ENCODE assay signal across 8 cellular contexts in genomic region chr10:97334370-97335175, GRCh38. TPM values are rescaled to one million over a fixed set of nuclear protein-coding genes. Genes with fewer than 3 reads are reported as not detected.
DNase-seq lines count a peak whose midpoint lies in the region; ATAC-seq and TF ChIP-seq lines count a peak whose summit lies in the region.

FRAT2 (minus strand) TSS chr10:97334729; CDS start chr10:97334572, 157 bp downstream.

- intact Hi-C loops in activated CD4-positive, alpha-beta T cell treated with anti-CD3 and anti-CD28 coated beads, Interleukin-2, amount 10 ng/mL, durations not matched to agents 24 days and 14 days (cut with micrococcal nuclease), result loop anchor here (1.0 kb wide), 3 partner anchors 42 to 306 kb away; partner anchors contain the start of genes ARHGAP19, PI4K2A and RRP12
- intact Hi-C loops in colonic mucosa (cut with DNase I), result loop anchor here (5.0 kb wide), 2 partner anchors 42 to 57 kb away; partner anchors contain the start of gene ARHGAP19

- no peaks in the 10 kb centered on the region for H3K9me3 ChIP-seq in colonic mucosa

- peak; percentile 88 for ATAC-seq in GM19023 (IDR thresholded peaks at IDR 0.05; ENCODE audit: unreplicated experiment)
- peak; percentile 81 for ATAC-seq in HG03175 (IDR thresholded peaks at IDR 0.05; ENCODE audit: unreplicated experiment)

- peak within 1 kb of the TSS; percentile 93 to 99 for H3K9ac ChIP-seq in colonic mucosa (ENCODE audit: low read depth in 2 of 2, low read length in 2 of 2)

- peaks cover 12% of the 10 kb centered on the region for H3K4me1 ChIP-seq in colonic mucosa

- H3K36me3 Mint-ChIP-seq in activated CD4-positive, alpha-beta T cell treated with anti-CD3 and anti-CD28 coated beads, Interleukin-2, amount 10 ng/mL, durations not matched to agents 24 days and 14 days (ENCODE audit: low read depth), result peaks cover 21% of the 10 kb centered on the region

- H3K27me3 ChIP-seq in colonic mucosa, result no peaks in the 10 kb centered on the region

- peak within 1 kb of the TSS; percentile 89 for H3K27ac Mint-ChIP-seq in activated CD4-positive, alpha-beta T cell treated with anti-CD3 and anti-CD28 coated beads, Interleukin-2, amount 10 ng/mL, durations not matched to agents 24 days and 14 days

- no peaks in the 10 kb centered on the region for H3K9me3 Mint-ChIP-seq in activated CD4-positive, alpha-beta T cell treated with anti-CD3 and anti-CD28 coated beads, Interleukin-2, amount 10 ng/mL, durations not matched to agents 24 days and 14 days

- peak within 1 kb of the TSS; percentile 83 for H3K4me3 Mint-ChIP-seq in activated CD4-positive, alpha-beta T cell treated with anti-CD3 and anti-CD28 coated beads, Interleukin-2, amount 10 ng/mL, durations not matched to agents 24 days and 14 days

- no peaks in the 10 kb centered on the region for H3K36me3 ChIP-seq in colonic mucosa

- DNase-seq in AG20443 (ENCODE audit: low spot score), result peak; percentile 99
- peak; percentile 82 for DNase-seq in NCI-H460 (ENCODE audit: extremely low read depth, low read depth)
- peak; percentile 96 for DNase-seq in activated CD4-positive, alpha-beta T cell treated with anti-CD3 and anti-CD28 coated beads, Interleukin-2, amount 10 ng/mL, durations not matched to agents 24 days and 14 days
- DNase-seq in colonic mucosa, result peak; percentile 93
- peak; percentile 96 for DNase-seq in left kidney (ENCODE audit: low read depth, low spot score)
- peak; percentile 77 to 83 for DNase-seq in stimulated activated CD4-positive, alpha-beta T cell treated with anti-CD3 and anti-CD28 coated beads, Interleukin-1b, Interleukin-23, amount 100 ng/mL, for 4 hours (ENCODE audit: low read depth in 2 of 2)

- peaks cover 28% of the 10 kb centered on the region for H3K27me3 Mint-ChIP-seq in activated CD4-positive, alpha-beta T cell treated with anti-CD3 and anti-CD28 coated beads, Interleukin-2, amount 10 ng/mL, durations not matched to agents 24 days and 14 days

- H3K27ac ChIP-seq in colonic mucosa, result peak within 1 kb of the TSS; percentile 86

- H3K4me3 ChIP-seq in colonic mucosa, result peak within 1 kb of the TSS; percentile 73

- peaks cover 31% of the 10 kb centered on the region for H3K4me1 Mint-ChIP-seq in activated CD4-positive, alpha-beta T cell treated with anti-CD3 and anti-CD28 coated beads, Interleukin-2, amount 10 ng/mL, durations not matched to agents 24 days and 14 days

- TF ChIP-seq CTCF in colonic mucosa (IDR thresholded peaks at IDR 0.05), result no peak

RNA-seq across cellular contexts. Expression of gene FRAT2, which starts in this region (rescaled TPM):
- total RNA-seq in NCI-H460 (2014; rRNA removed; shearing (Covaris generic)), result 10.0 and 12.4 TPM in 2 replicates
- polyA plus RNA-seq in NCI-H460 (2014; cell fraction: nucleus; rRNA removed), result 8.2 and 15.5 TPM in 2 replicates
- total RNA-seq in activated CD4-positive, alpha-beta T cell treated with anti-CD3 and anti-CD28 coated beads, Interleukin-2, amount 10 ng/mL, durations not matched to agents 24 days and 14 days, result 8.7 and 9.8 TPM in 2 replicates
- 10 to 100 TPM; 34.3 to 53.1 TPM for total RNA-seq in colonic mucosa

Comparison
In these comparisons a context has a peak if more than half of its experiments do, and no peak if none do; other contexts are left out.
1. Peak in every context shown above with its lines: DNase-seq, ATAC-seq, H3K4me3 ChIP-seq and H3K27ac ChIP-seq.